In genomic region chr11:68312117-68312779, GRCh38 we compare ENCODE assay signal across 8 cellular contexts. TPM values are rescaled to one million over a fixed set of nuclear protein-coding genes. Genes with fewer than 3 reads are reported as not detected.
A peak's percentile ranks its signal among the peaks of the same experiment; 100 is the strongest.
DNase-seq lines count a peak whose midpoint lies in the region; ATAC-seq and TF ChIP-seq lines count a peak whose summit lies in the region.

LRP5 (plus strand) TSS chr11:68312591; CDS start chr11:68312715, 124 bp downstream.

- in situ Hi-C loops in GM18951 (cut with MboI; ENCODE audit: low sequenced_read_pairs, unreplicated experiment): no loop called here

- H3F3A ChIP-seq in SK-N-SH (replicated peaks; ENCODE audit: insufficient read depth): peaks cover 22% of the 10 kb centered on the region

- ATAC-seq in GM21526 (IDR thresholded peaks at IDR 0.05; ENCODE audit: low FRiP score, unreplicated experiment): no peak

- peaks cover 41% of the 10 kb centered on the region for H3K79me2 ChIP-seq in SK-N-SH (ENCODE audit: insufficient read depth)

- H3K9me2 ChIP-seq in SK-N-SH: no peaks in the 10 kb centered on the region

- WGBS in SK-N-SH (ENCODE audit: low lambda C conversion rate): 43% methylated on average over 7 of the region's 85 CpGs

- CTCF ChIA-PET in SK-N-SH (lab: Yijun Ruan, JAX): interaction anchor here (1.0 to 7.1 kb wide), 3 partner anchors 15 to 62 kb away, joined by 4 to 70 read pairs (median 6); partner anchors contain the start of gene C11orf24

- peak; percentile 49 for TF ChIP-seq POLR2A in GM18951 (IDR thresholded peaks at IDR 0.05; ENCODE audit: extremely low read depth, insufficient read depth, insufficient read length)

- H3K27me3 ChIP-seq in BLaER1 treated with 17β-estradiol and CSF1 and Interleukin-3, amounts not matched to agents 10 nM and 100 nM: peaks cover 0 to 9% (median 0%) of the 10 kb centered on the region in 11 experiments; a peak in 4 of 22 replicates
- H3K27me3 ChIP-seq in SK-N-SH (ENCODE audit: insufficient read depth) (no peaks in the 10 kb centered on the region), muscle layer of duodenum (ENCODE audit: low read depth, low read length) (no peaks in the 10 kb centered on the region)

- peaks cover 0 to 37% (median 24%) of the 10 kb centered on the region in 11 experiments; a peak in 16 of 22 replicates for H4K20me1 ChIP-seq in BLaER1 treated with 17β-estradiol and CSF1 and Interleukin-3, amounts not matched to agents 10 nM and 100 nM
- peaks cover 11% of the 10 kb centered on the region for H4K20me1 ChIP-seq in SK-N-SH (ENCODE audit: insufficient read depth)

- no peak for TF ChIP-seq EP300 in SK-N-SH (IDR thresholded peaks at IDR 0.05; ENCODE audit: borderline replicate concordance in 1 of 2, low read depth in 1 of 2, low read length in 1 of 2)

- peaks cover 41 to 88% (median 84%) of the 10 kb centered on the region in 10 experiments for H3K4me1 ChIP-seq in BLaER1 treated with 17β-estradiol and CSF1 and Interleukin-3, amounts not matched to agents 10 nM and 100 nM
- H3K4me1 ChIP-seq in SK-N-SH (ENCODE audit: control insufficient read depth in 1 of 2, insufficient read depth in 2 of 2, low read depth in 1 of 2, low read length in 1 of 2) (peaks cover 19 to 28% of the 10 kb centered on the region in 2 experiments; a peak in 2 of 4 replicates), muscle layer of duodenum (ENCODE audit: control insufficient read depth in 1 of 2, insufficient read depth in 2 of 2, low read length in 2 of 2) (peaks cover 14 to 34% of the 10 kb centered on the region in 2 donors)

- peak within 1 kb of the TSS; percentile 91 to 99 (median 99) for H3K4me2 ChIP-seq in BLaER1 treated with 17β-estradiol and CSF1 and Interleukin-3, amounts not matched to agents 10 nM and 100 nM
- H3K4me2 ChIP-seq in SK-N-SH: peak within 1 kb of the TSS; percentile 90

- DNase-seq in SK-N-SH (peak; percentile 94), epithelial cell of proximal tubule (ENCODE audit: low read depth) (no peak), activated gamma-delta T cell treated with Interleukin-2 at 50 U/mL for 16 hours (no peak), GF-D8 (lab: John Stamatoyannopoulos, UW) (no peak)

- POLR2A ChIA-PET in SK-N-SH (lab: Yijun Ruan, JAX): interaction anchor here (2.2 kb wide), 1 partner anchor 61 kb away, joined by 4 read pairs; no protein-coding TSS in a partner anchor

- no peaks in the 10 kb centered on the region for H3K9me3 ChIP-seq in BLaER1 treated with 17β-estradiol and CSF1 and Interleukin-3, amounts not matched to agents 10 nM and 100 nM (replicated peaks in 1 of 11)
- H3K9me3 ChIP-seq in SK-N-SH (no peaks in the 10 kb centered on the region), muscle layer of duodenum (ENCODE audit: control insufficient read depth in 1 of 2, low read length in 2 of 2) (no peaks in the 10 kb centered on the region)

- peak within 1 kb of the TSS; percentile 62 to 94 (median 92); a peak in 21 of 22 replicates for H3K27ac ChIP-seq in BLaER1 treated with 17β-estradiol and CSF1 and Interleukin-3, amounts not matched to agents 10 nM and 100 nM
- H3K27ac ChIP-seq in SK-N-SH (ENCODE audit: low read depth in 2 of 2, low read length in 1 of 2) (peak within 1 kb of the TSS; percentile 63 to 79; a peak in 3 of 4 replicates), muscle layer of duodenum (ENCODE audit: low read length) (peak within 1 kb of the TSS; percentile 77)

- H3K4me3 ChIP-seq in BLaER1 treated with 17β-estradiol and CSF1 and Interleukin-3, amounts not matched to agents 10 nM and 100 nM: peak within 1 kb of the TSS; percentile 79 to 97 (median 92)
- peak within 1 kb of the TSS; percentile 67 to 75 for H3K4me3 ChIP-seq in SK-N-SH (ENCODE audit: low read depth in 2 of 2, low read length in 1 of 2)
- peak within 1 kb of the TSS; percentile 67 for H3K4me3 ChIP-seq in epithelial cell of proximal tubule (ENCODE audit: low read depth, low read length)
- peak within 1 kb of the TSS; percentile 80 to 81 for H3K4me3 ChIP-seq in muscle layer of duodenum (ENCODE audit: low read depth in 1 of 2, low read length in 2 of 2)

- no peak for TF ChIP-seq RAD21 in SK-N-SH (IDR thresholded peaks at IDR 0.05; ENCODE audit: low read length)

- TF ChIP-seq CTCF in SK-N-SH (IDR thresholded peaks at IDR 0.05) (no peak), epithelial cell of proximal tubule (conservative IDR thresholded peaks at IDR 0.05; ENCODE audit: low read depth, low read length) (no peak)

- peaks cover 0 to 9% (median 0%) of the 10 kb centered on the region in 11 experiments; a peak in 6 of 22 replicates for H3K36me3 ChIP-seq in BLaER1 treated with 17β-estradiol and CSF1 and Interleukin-3, amounts not matched to agents 10 nM and 100 nM
- H3K36me3 ChIP-seq in SK-N-SH (replicated peaks in 1 of 2; ENCODE audit: control insufficient read depth in 1 of 2, insufficient read depth in 2 of 2, low read length in 1 of 2) (no peaks in the 10 kb centered on the region), muscle layer of duodenum (ENCODE audit: control insufficient read depth in 1 of 2, insufficient read depth in 2 of 2, low read length in 2 of 2) (no peaks in the 10 kb centered on the region)

- peak within 1 kb of the TSS; percentile 84 to 98 (median 94) for H3K9ac ChIP-seq in BLaER1 treated with 17β-estradiol and CSF1 and Interleukin-3, amounts not matched to agents 10 nM and 100 nM
- H3K9ac ChIP-seq in SK-N-SH: peak within 1 kb of the TSS; percentile 61; the same call in 1 of the 2 replicates

- H2AFZ ChIP-seq in SK-N-SH (ENCODE audit: low read depth): no peak within 1 kb of the TSS; the same call in 1 of the 2 replicates

TF ChIP-seq in SK-N-SH, 30 proteins besides CTCF, POLR2A, EP300 and RAD21:
- no peak for TF ChIP-seq FOXJ3 (CRISPR knock-in tag; IDR thresholded peaks at IDR 0.05)
- no peak for TF ChIP-seq TCF12 (IDR thresholded peaks at IDR 0.05)
- no peak for TF ChIP-seq EZH2phosphoT487 (IDR thresholded peaks at IDR 0.05; ENCODE audit: borderline replicate concordance, low read depth)
- TF ChIP-seq JUND (IDR thresholded peaks at IDR 0.05): no peak
- TF ChIP-seq RFX5 (IDR thresholded peaks at IDR 0.05; ENCODE audit: low read length): no peak
- no peak for TF ChIP-seq FOXM1 (IDR thresholded peaks at IDR 0.05; ENCODE audit: low read depth)
- TF ChIP-seq SIN3A (IDR thresholded peaks at IDR 0.05; ENCODE audit: borderline replicate concordance, low read depth, low read length): no peak

RNA-seq across cellular contexts. Expression of gene LRP5, which starts in this region (rescaled TPM):
- polyA plus RNA-seq in SK-N-SH (2012; rRNA removed): 10.2 and 15.0 TPM in 2 replicates
- 6.1 and 10.0 TPM in 2 replicates for polyA plus RNA-seq in SK-N-SH (2012; cell fraction: cytosol; rRNA removed)
- 18.6 and 21.7 TPM in 2 replicates for polyA plus RNA-seq in SK-N-SH (2012; cell fraction: nucleus; rRNA removed)
- total RNA-seq in epithelial cell of proximal tubule: 22.4 and 31.4 TPM in 2 replicates
